ENCODE assay signal across 13 cellular contexts in the genomic region with DNA sequence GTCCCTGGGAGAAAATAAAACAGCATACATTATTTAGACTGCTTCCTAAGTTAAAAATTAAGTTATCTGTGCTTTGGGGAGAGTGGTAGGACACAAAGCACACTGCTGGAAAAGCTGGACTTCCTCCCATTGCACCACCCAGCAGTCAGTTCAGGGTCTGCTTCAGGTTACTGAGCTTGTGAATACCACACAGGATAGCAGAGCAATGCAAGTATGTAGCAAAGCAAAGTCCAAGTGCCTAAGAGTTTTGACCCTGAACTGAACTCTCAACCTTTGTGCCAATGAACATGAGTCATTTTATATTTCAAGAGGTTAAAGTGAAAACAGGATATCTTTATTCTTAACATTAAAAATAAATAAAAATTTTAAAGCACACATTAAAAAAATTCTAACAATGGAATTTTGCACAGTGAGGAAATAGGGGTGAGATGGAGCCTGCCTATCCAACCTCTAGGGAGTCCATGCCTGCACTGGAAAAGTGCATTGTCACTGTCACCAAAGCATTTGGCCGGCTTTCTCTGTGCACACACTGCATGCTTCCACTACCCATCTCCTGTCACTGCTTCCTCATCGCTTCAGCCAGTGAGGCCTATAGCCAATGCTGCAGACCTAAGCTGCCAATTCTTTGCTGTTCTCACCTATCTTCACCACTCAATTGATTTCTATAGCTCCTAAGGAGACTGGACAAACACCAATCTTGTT. TPM values are rescaled to one million over a fixed set of nuclear protein-coding genes. Genes with fewer than 3 reads are reported as not detected.
A peak's percentile ranks its signal among the peaks of the same experiment; 100 is the strongest.
DNase-seq lines count a peak whose midpoint lies in the region; ATAC-seq and TF ChIP-seq lines count a peak whose summit lies in the region.
"Had no signal": no experiment of that assay in that cellular context is flagged by ENCODE, and none has a peak within 500 bp of the region (broad histone marks: within the 10 kb centered on the region; RNA-seq: fewer than 3 reads in every experiment).

No MANE protein-coding gene starts in this region.

- no peak for TF ChIP-seq CTCF in activated CD8-positive, alpha-beta T cell treated with anti-CD3 and anti-CD28 coated beads for 36 hours (IDR thresholded peaks at IDR 0.05)

- ATAC-seq in activated CD8-positive, alpha-beta T cell treated with anti-CD3 and anti-CD28 coated beads for 36 hours, result no peak
- ATAC-seq: activated CD4-positive, alpha-beta T cell treated with anti-CD3 and anti-CD28 coated beads for 36 hours had no signal

- no peak overlapping the region for H3K27ac Mint-ChIP-seq in activated CD8-positive, alpha-beta T cell treated with anti-CD3 and anti-CD28 coated beads for 36 hours
- H3K27ac Mint-ChIP-seq: activated CD4-positive, alpha-beta T cell treated with anti-CD3 and anti-CD28 coated beads for 36 hours; activated naive CD4-positive, alpha-beta T cell treated with anti-CD3 and anti-CD28 coated beads, Interleukin-2, amount 10 ng/mL, durations not matched to agents 7 days and 5 days; endodermal cell had no signal

- H3K9me3 Mint-ChIP-seq in activated CD8-positive, alpha-beta T cell treated with anti-CD3 and anti-CD28 coated beads for 36 hours, result no peaks in the 10 kb centered on the region
- H3K9me3 Mint-ChIP-seq: activated naive CD4-positive, alpha-beta T cell treated with anti-CD3 and anti-CD28 coated beads, Interleukin-2, amount 10 ng/mL, durations not matched to agents 7 days and 5 days; endodermal cell had no signal

- no peaks in the 10 kb centered on the region for H3K36me3 Mint-ChIP-seq in activated CD8-positive, alpha-beta T cell treated with anti-CD3 and anti-CD28 coated beads for 36 hours (ENCODE audit: low read depth)
- H3K36me3 Mint-ChIP-seq: activated naive CD4-positive, alpha-beta T cell treated with anti-CD3 and anti-CD28 coated beads, Interleukin-2, amount 10 ng/mL, durations not matched to agents 7 days and 5 days had no signal

- H3K27me3 Mint-ChIP-seq in activated CD8-positive, alpha-beta T cell treated with anti-CD3 and anti-CD28 coated beads for 36 hours, result peaks cover 2% of the 10 kb centered on the region
- H3K27me3 Mint-ChIP-seq: activated CD4-positive, alpha-beta T cell treated with anti-CD3 and anti-CD28 coated beads for 36 hours; activated naive CD4-positive, alpha-beta T cell treated with anti-CD3 and anti-CD28 coated beads, Interleukin-2, amount 10 ng/mL, durations not matched to agents 7 days and 5 days had no signal

- DNase-seq in Caki2 (ENCODE audit: low read depth), result peak; percentile 84
- DNase-seq in NOMO-1 treated with DMSO at 0.1 percent for 48 hours (lab: John Stamatoyannopoulos, UW; ENCODE audit: unreplicated experiment), result peak; percentile 36
- DNase-seq in dermis microvascular lymphatic vessel endothelial cell (ENCODE audit: low read depth in 2 of 2), result peak; percentile 28 to 69
- DNase-seq in lung microvascular endothelial cell (ENCODE audit: low read depth in 2 of 2), result peak; percentile 23 to 77
- no peak for DNase-seq in NCI-H187 treated with DMSO at 0.1 percent for 48 hours (lab: John Stamatoyannopoulos, UW)
- no peak for DNase-seq in activated CD8-positive, alpha-beta T cell treated with anti-CD3 and anti-CD28 coated beads for 36 hours
- no peak for DNase-seq in amniotic stem cell (lab: John Stamatoyannopoulos, UW)
- no peak for DNase-seq in activated CD4-positive, CD25-positive, alpha-beta regulatory T cell treated with anti-CD3 and anti-CD28 coated beads, Interleukin-2, amount 50 U/mL, for 72 hours
- DNase-seq: activated CD4-positive, alpha-beta T cell treated with anti-CD3 and anti-CD28 coated beads for 36 hours; activated naive CD4-positive, alpha-beta T cell treated with anti-CD3 and anti-CD28 coated beads, Interleukin-2, amount 10 ng/mL, durations not matched to agents 7 days and 5 days; endodermal cell; MV-4-11; stimulated activated CD8-positive, alpha-beta memory T cell treated with anti-CD3 and anti-CD28 coated beads, Interleukin-4, amount 100 ng/mL, for 48 hours had no signal

- intact Hi-C loops in activated CD8-positive, alpha-beta T cell treated with anti-CD3 and anti-CD28 coated beads for 36 hours (cut with micrococcal nuclease), result no loop called here

- CTCF ChIA-PET in activated CD8-positive, alpha-beta T cell treated with anti-CD3 and anti-CD28 coated beads for 36 hours (lab: Charles Lee), result no interaction called here

- POLR2A ChIA-PET in activated CD8-positive, alpha-beta T cell treated with anti-CD3 and anti-CD28 coated beads for 36 hours (lab: Charles Lee), result no interaction called here

- in situ Hi-C loops in Caki2 (cut with HindIII; ENCODE audit: low pct_unique_long_range_greater_than_20kb, low sequenced_read_pairs), result no loop called here

- peaks cover 2% of the 10 kb centered on the region for H3K4me1 Mint-ChIP-seq in activated CD8-positive, alpha-beta T cell treated with anti-CD3 and anti-CD28 coated beads for 36 hours (ENCODE audit: low read depth)
- H3K4me1 Mint-ChIP-seq: activated naive CD4-positive, alpha-beta T cell treated with anti-CD3 and anti-CD28 coated beads, Interleukin-2, amount 10 ng/mL, durations not matched to agents 7 days and 5 days; endodermal cell had no signal

- H3K4me3 Mint-ChIP-seq in activated CD8-positive, alpha-beta T cell treated with anti-CD3 and anti-CD28 coated beads for 36 hours, result no peak overlapping the region
- H3K4me3 Mint-ChIP-seq: activated CD4-positive, alpha-beta T cell treated with anti-CD3 and anti-CD28 coated beads for 36 hours; activated naive CD4-positive, alpha-beta T cell treated with anti-CD3 and anti-CD28 coated beads, Interleukin-2, amount 10 ng/mL, durations not matched to agents 7 days and 5 days; endodermal cell had no signal

RNA-seq across cellular contexts. Expression of gene ABCG2, which starts 50.9 kb away (rescaled TPM):
- total RNA-seq in Caki2 (2014; rRNA removed; shearing (Covaris generic); ENCODE audit: low replicate concordance), result 1.2 and 12.8 TPM in 2 replicates
- total RNA-seq in dermis microvascular lymphatic vessel endothelial cell (11.6 and 13.6 TPM in 2 replicates), lung microvascular endothelial cell (1.8 and 12.9 TPM in 2 replicates)
- total RNA-seq in activated CD8-positive, alpha-beta T cell treated with anti-CD3 and anti-CD28 coated beads for 36 hours, result under 1 TPM; 0.25 to 0.54 TPM

Comparison
In these comparisons a context has a peak if more than half of its experiments do, and no peak if none do; other contexts are left out.
1. DNase-seq: peak in Caki2 (single experiment), NOMO-1 treated with DMSO at 0.1 percent for 48 hours (single experiment), dermis microvascular lymphatic vessel endothelial cell (2 of 2) and lung microvascular endothelial cell (2 of 2); none in NCI-H187 treated with DMSO at 0.1 percent for 48 hours (single experiment), activated CD8-positive, alpha-beta T cell treated with anti-CD3 and anti-CD28 coated beads for 36 hours (single experiment), amniotic stem cell (single experiment) and activated CD4-positive, CD25-positive, alpha-beta regulatory T cell treated with anti-CD3 and anti-CD28 coated beads, Interleukin-2, amount 50 U/mL, for 72 hours (single experiment).